ENCODE assay signal across 9 cellular contexts in genomic region chr1:78490861-78491310, GRCh38. TPM values are rescaled to one million over a fixed set of nuclear protein-coding genes. Genes with fewer than 3 reads are reported as not detected.
A peak's percentile ranks its signal among the peaks of the same experiment; 100 is the strongest.
DNase-seq lines count a peak whose midpoint lies in the region; FAIRE-seq and TF ChIP-seq lines count a peak whose summit lies in the region.
"Had no signal": no experiment of that assay in that cellular context is flagged by ENCODE, and none has a peak within 500 bp of the region (broad histone marks: within the 10 kb centered on the region; RNA-seq: fewer than 3 reads in every experiment).

PTGFR (plus strand) TSS chr1:78490974; CDS start chr1:78492744, 1,770 bp downstream.

- H3K4me3 Mint-ChIP-seq in astrocyte (ENCODE audit: unreplicated experiment), result peak within 1 kb of the TSS; percentile 92
- H3K4me3 Mint-ChIP-seq in activated CD4-positive, alpha-beta memory T cell treated with anti-CD3 and anti-CD28 coated beads for 36 hours, result no peak within 1 kb of the TSS

- H2AFZ ChIP-seq in astrocyte (ENCODE audit: low read depth, low read length), result peak within 1 kb of the TSS; percentile 94

- DNase-seq in HS-27A (ENCODE audit: low read depth), result peak; percentile 47
- DNase-seq in astrocyte (ENCODE audit: low read depth), result peak; percentile 31
- DNase-seq in iPS-NIHi11 (ENCODE audit: low spot score), result peak; percentile 51
- DNase-seq in stromal cell of bone marrow (ENCODE audit: low read depth), result peak; percentile 52
- no peak for DNase-seq in activated CD4-positive, CD25-positive, alpha-beta regulatory T cell (lab: John Stamatoyannopoulos, UW)
- DNase-seq in activated CD4-positive, alpha-beta memory T cell treated with anti-CD3 and anti-CD28 coated beads for 36 hours, result no peak
- DNase-seq in DMS153 (lab: John Stamatoyannopoulos, UW), result no peak
- DNase-seq in activated CD4-positive, alpha-beta T cell treated with anti-CD3 and anti-CD28 coated beads for 4 hours, result no peak

- H3K27me3 ChIP-seq in astrocyte (ENCODE audit: insufficient read depth, low read length), result no peaks in the 10 kb centered on the region

- POLR2A ChIA-PET in activated CD4-positive, alpha-beta memory T cell treated with anti-CD3 and anti-CD28 coated beads for 36 hours (lab: Charles Lee), result interaction anchor here (0.5 to 0.6 kb wide), 2 partner anchors 10 to 344 kb away, joined by 4 to 5 read pairs; no protein-coding TSS in a partner anchor

- H4K20me1 ChIP-seq in astrocyte (ENCODE audit: insufficient read depth, low read length), result no peaks in the 10 kb centered on the region

- FAIRE-seq in astrocyte (lab: Jason Lieb, UNC), result no peak
- FAIRE-seq: frontal cortex had no signal

- peaks cover 4% of the 10 kb centered on the region for H3K9me3 Mint-ChIP-seq in astrocyte (ENCODE audit: unreplicated experiment)
- no peaks in the 10 kb centered on the region for H3K9me3 Mint-ChIP-seq in activated CD4-positive, alpha-beta memory T cell treated with anti-CD3 and anti-CD28 coated beads for 36 hours

- no peak within 1 kb of the TSS for H3K27ac ChIP-seq in astrocyte (ENCODE audit: low read depth, low read length)

- no peaks in the 10 kb centered on the region for H3K36me3 Mint-ChIP-seq in astrocyte (ENCODE audit: low read depth, unreplicated experiment)
- no peaks in the 10 kb centered on the region for H3K36me3 Mint-ChIP-seq in activated CD4-positive, alpha-beta memory T cell treated with anti-CD3 and anti-CD28 coated beads for 36 hours

- H3K36me3 ChIP-seq in astrocyte (ENCODE audit: insufficient read depth, low read length), result no peaks in the 10 kb centered on the region

- intact Hi-C loops in activated CD4-positive, alpha-beta memory T cell treated with anti-CD3 and anti-CD28 coated beads for 36 hours (cut with micrococcal nuclease), result no loop called here

- peak within 1 kb of the TSS; percentile 70 for H3K9ac ChIP-seq in astrocyte (ENCODE audit: low read length)

- H3K4me3 ChIP-seq in astrocyte (ENCODE audit: insufficient read depth, low read depth, low read length), result peak within 1 kb of the TSS; percentile 70

- no peaks in the 10 kb centered on the region for H3K9me3 ChIP-seq in astrocyte (ENCODE audit: insufficient read depth, low read depth, low read length)

- CTCF ChIA-PET in activated CD4-positive, alpha-beta memory T cell treated with anti-CD3 and anti-CD28 coated beads for 36 hours (lab: Charles Lee), result no interaction called here

- TF ChIP-seq CTCF in astrocyte (IDR thresholded peaks at IDR 0.05; ENCODE audit: insufficient read depth, low read depth, low read length), result no peak

- H3K4me1 Mint-ChIP-seq in astrocyte (ENCODE audit: low read depth, unreplicated experiment), result peaks cover 2% of the 10 kb centered on the region
- peaks cover 3% of the 10 kb centered on the region for H3K4me1 Mint-ChIP-seq in activated CD4-positive, alpha-beta memory T cell treated with anti-CD3 and anti-CD28 coated beads for 36 hours (ENCODE audit: low read depth)

- H3K27me3 Mint-ChIP-seq in astrocyte (ENCODE audit: low read depth, unreplicated experiment), result peaks cover 16% of the 10 kb centered on the region
- peaks cover 25% of the 10 kb centered on the region for H3K27me3 Mint-ChIP-seq in activated CD4-positive, alpha-beta memory T cell treated with anti-CD3 and anti-CD28 coated beads for 36 hours

- H3K79me2 ChIP-seq in astrocyte (ENCODE audit: insufficient read depth, low read length), result no peaks in the 10 kb centered on the region

- peak within 1 kb of the TSS; percentile 31 for H3K27ac Mint-ChIP-seq in astrocyte (ENCODE audit: unreplicated experiment)
- no peak within 1 kb of the TSS for H3K27ac Mint-ChIP-seq in activated CD4-positive, alpha-beta memory T cell treated with anti-CD3 and anti-CD28 coated beads for 36 hours

- peak within 1 kb of the TSS; percentile 94 for H3K4me2 ChIP-seq in astrocyte (ENCODE audit: low read length)

- peaks cover 12% of the 10 kb centered on the region for H3K4me1 ChIP-seq in astrocyte (ENCODE audit: insufficient read depth, low read length)

RNA-seq across cellular contexts. Expression of gene PTGFR, which starts in this region (rescaled TPM):
- 0.36 and 0.41 TPM in 2 replicates for total RNA-seq in astrocyte
- total RNA-seq in activated CD4-positive, alpha-beta memory T cell treated with anti-CD3 and anti-CD28 coated beads for 36 hours, result not detected

Comparison
In these comparisons a context has a peak if more than half of its experiments do, and no peak if none do; other contexts are left out.
1. Peak in DNase-seq, H3K4me3 ChIP-seq, H3K9ac ChIP-seq and H3K4me2 ChIP-seq in astrocyte; RNA of the gene not detected or under 1 TPM.
2. DNase-seq: peak in HS-27A (single experiment), iPS-NIHi11 (single experiment) and stromal cell of bone marrow (single experiment); none in activated CD4-positive, CD25-positive, alpha-beta regulatory T cell (0 of 4), activated CD4-positive, alpha-beta memory T cell treated with anti-CD3 and anti-CD28 coated beads for 36 hours (single experiment), DMS153 (single experiment) and activated CD4-positive, alpha-beta T cell treated with anti-CD3 and anti-CD28 coated beads for 4 hours (0 of 2).